1 cellular context compared by ENCODE assay signal in the genomic region with DNA sequence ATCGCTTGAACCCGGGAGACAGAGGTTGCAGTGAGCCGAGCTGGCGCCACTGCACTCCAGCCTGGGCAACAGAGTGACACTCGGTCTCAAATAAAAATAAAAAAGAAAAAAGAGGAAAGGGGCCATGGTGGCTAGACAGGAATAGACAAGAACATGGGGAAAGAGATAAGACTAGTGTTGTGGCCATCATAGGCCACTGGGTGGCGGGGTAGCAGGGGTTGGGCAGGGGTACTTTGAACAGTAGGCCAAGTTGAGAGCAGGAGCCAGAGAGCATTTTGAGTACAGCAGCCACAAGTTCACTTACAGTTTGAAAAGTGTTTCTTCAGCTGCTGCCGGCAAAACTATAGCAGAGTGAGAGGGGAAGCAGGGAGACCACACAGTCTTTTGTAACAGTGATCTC.
TF ChIP-seq lines count a peak whose summit lies in the region.

No MANE protein-coding gene starts in this region.

TF ChIP-seq in WTC11, 78 proteins besides CTCF, POLR2A, EP300 and RAD21 (continued from another document):
- TF ChIP-seq, protein P1, sequence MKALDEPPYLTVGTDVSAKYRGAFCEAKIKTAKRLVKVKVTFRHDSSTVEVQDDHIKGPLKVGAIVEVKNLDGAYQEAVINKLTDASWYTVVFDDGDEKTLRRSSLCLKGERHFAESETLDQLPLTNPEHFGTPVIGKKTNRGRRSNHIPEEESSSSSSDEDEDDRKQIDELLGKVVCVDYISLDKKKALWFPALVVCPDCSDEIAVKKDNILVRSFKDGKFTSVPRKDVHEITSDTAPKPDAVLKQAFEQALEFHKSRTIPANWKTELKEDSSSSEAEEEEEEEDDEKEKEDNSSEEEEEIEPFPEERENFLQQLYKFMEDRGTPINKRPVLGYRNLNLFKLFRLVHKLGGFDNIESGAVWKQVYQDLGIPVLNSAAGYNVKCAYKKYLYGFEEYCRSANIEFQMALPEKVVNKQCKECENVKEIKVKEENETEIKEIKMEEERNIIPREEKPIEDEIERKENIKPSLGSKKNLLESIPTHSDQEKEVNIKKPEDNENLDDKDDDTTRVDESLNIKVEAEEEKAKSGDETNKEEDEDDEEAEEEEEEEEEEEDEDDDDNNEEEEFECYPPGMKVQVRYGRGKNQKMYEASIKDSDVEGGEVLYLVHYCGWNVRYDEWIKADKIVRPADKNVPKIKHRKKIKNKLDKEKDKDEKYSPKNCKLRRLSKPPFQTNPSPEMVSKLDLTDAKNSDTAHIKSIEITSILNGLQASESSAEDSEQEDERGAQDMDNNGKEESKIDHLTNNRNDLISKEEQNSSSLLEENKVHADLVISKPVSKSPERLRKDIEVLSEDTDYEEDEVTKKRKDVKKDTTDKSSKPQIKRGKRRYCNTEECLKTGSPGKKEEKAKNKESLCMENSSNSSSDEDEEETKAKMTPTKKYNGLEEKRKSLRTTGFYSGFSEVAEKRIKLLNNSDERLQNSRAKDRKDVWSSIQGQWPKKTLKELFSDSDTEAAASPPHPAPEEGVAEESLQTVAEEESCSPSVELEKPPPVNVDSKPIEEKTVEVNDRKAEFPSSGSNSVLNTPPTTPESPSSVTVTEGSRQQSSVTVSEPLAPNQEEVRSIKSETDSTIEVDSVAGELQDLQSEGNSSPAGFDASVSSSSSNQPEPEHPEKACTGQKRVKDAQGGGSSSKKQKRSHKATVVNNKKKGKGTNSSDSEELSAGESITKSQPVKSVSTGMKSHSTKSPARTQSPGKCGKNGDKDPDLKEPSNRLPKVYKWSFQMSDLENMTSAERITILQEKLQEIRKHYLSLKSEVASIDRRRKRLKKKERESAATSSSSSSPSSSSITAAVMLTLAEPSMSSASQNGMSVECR (CRISPR knock-in tag; IDR thresholded peaks at IDR 0.05; ENCODE audit: borderline replicate concordance) = no peak
- TF ChIP-seq ZNF263 (CRISPR knock-in tag; IDR thresholded peaks at IDR 0.05; ENCODE audit: low read depth) = no peak
- TF ChIP-seq, protein P2, sequence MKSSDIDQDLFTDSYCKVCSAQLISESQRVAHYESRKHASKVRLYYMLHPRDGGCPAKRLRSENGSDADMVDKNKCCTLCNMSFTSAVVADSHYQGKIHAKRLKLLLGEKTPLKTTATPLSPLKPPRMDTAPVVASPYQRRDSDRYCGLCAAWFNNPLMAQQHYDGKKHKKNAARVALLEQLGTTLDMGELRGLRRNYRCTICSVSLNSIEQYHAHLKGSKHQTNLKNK (CRISPR knock-in tag; IDR thresholded peaks at IDR 0.05) = no peak
TF ChIP-seq in WTC11: peak in this region for 0.
